Comparison of ENCODE assay signal across 9 cellular contexts in the genomic region with DNA sequence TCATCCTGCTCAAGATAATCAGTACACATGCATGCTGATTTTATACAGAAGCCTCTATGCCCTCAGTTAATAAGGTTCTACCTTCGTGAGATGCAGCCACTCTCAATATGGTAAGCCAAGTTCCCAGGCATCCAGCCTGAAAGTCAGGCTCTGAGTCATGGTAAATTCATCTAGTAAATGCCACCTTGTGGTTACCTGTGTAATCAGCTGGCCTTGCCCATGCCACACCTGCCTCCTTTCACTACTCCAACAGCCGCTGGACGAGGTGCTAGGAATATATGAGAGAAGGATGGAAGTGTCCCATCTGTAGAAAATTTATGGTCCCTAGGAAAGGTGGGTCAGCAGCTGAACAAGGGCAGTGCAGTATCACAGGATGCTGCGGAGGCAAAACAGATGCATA.
DNase-seq lines count a peak whose midpoint lies in the region; ATAC-seq and TF ChIP-seq lines count a peak whose summit lies in the region.
"Had no signal": no experiment of that assay in that cellular context is flagged by ENCODE, and none has a peak within 500 bp of the region (broad histone marks: within the 10 kb centered on the region; RNA-seq: fewer than 3 reads in every experiment).

No MANE protein-coding gene starts in this region.

- no peaks in the 10 kb centered on the region for H3K4me1 ChIP-seq in CD8-positive, alpha-beta memory T cell (ENCODE audit: insufficient read depth, low read length)

- peaks cover 9 to 18% (median 10%) of the 10 kb centered on the region in 3 donors for H3K36me3 Mint-ChIP-seq in CD8-positive, alpha-beta memory T cell

- H3K4me3 Mint-ChIP-seq in CD8-positive, alpha-beta memory T cell, result no peak overlapping the region

- no peak for ATAC-seq in HG03159 (IDR thresholded peaks at IDR 0.05; ENCODE audit: unreplicated experiment)
- no peak for ATAC-seq in GM19452 (IDR thresholded peaks at IDR 0.05; ENCODE audit: unreplicated experiment)
- ATAC-seq in HG02623 (IDR thresholded peaks at IDR 0.05; ENCODE audit: unreplicated experiment), result no peak

- no peaks in the 10 kb centered on the region for H3K27me3 ChIP-seq in kidney epithelial cell (ENCODE audit: control insufficient read depth, insufficient read depth, low read length)
- no peaks in the 10 kb centered on the region for H3K27me3 ChIP-seq in CD8-positive, alpha-beta memory T cell (ENCODE audit: insufficient read depth, low read length, poor library complexity, severe bottlenecking)

- DNase-seq in A172 (ENCODE audit: low spot score) (peak; percentile 57), HK-2 (ENCODE audit: unreplicated experiment) (peak; percentile 24), SW480 (ENCODE audit: low spot score) (peak; percentile 99), kidney epithelial cell (ENCODE audit: low read depth) (peak; percentile 53)
- no peak for DNase-seq in CD8-positive, alpha-beta memory T cell
- DNase-seq: activated T-cell treated with anti-CD3 and anti-CD28 coated beads, Interleukin-2, amount 50 U/mL, for 1 hour had no signal

- no peaks in the 10 kb centered on the region for H3K9me3 Mint-ChIP-seq in CD8-positive, alpha-beta memory T cell

- POLR2A ChIA-PET in CD8-positive, alpha-beta memory T cell (lab: Charles Lee), result no interaction called here

- no peak overlapping the region for H3K4me3 ChIP-seq in kidney epithelial cell (ENCODE audit: low read depth, low read length)
- H3K4me3 ChIP-seq in CD8-positive, alpha-beta memory T cell (ENCODE audit: low read length), result no peak overlapping the region

- no peaks in the 10 kb centered on the region for H3K4me1 Mint-ChIP-seq in CD8-positive, alpha-beta memory T cell

- H3K27me3 Mint-ChIP-seq in CD8-positive, alpha-beta memory T cell, result no peaks in the 10 kb centered on the region

- CTCF ChIA-PET in CD8-positive, alpha-beta memory T cell (lab: Charles Lee), result no interaction called here

- no peaks in the 10 kb centered on the region for H3K36me3 ChIP-seq in kidney epithelial cell (ENCODE audit: control insufficient read depth, insufficient read depth, low read length)
- peaks cover 12% of the 10 kb centered on the region for H3K36me3 ChIP-seq in CD8-positive, alpha-beta memory T cell (ENCODE audit: insufficient read depth, low read length)

- no peak overlapping the region for H3K27ac Mint-ChIP-seq in CD8-positive, alpha-beta memory T cell

- no peaks in the 10 kb centered on the region for H3K9me3 ChIP-seq in CD8-positive, alpha-beta memory T cell (ENCODE audit: low read length)

- TF ChIP-seq CTCF in kidney epithelial cell (IDR thresholded peaks at IDR 0.05; ENCODE audit: insufficient read depth, low read length, poor library complexity, severe bottlenecking), result peak; percentile 33

- no peak overlapping the region for H3K27ac ChIP-seq in CD8-positive, alpha-beta memory T cell (ENCODE audit: low read depth, low read length)

Comparison
In these comparisons a context has a peak if more than half of its experiments do, and no peak if none do; other contexts are left out.
1. DNase-seq: peak in A172 (single experiment), HK-2 (single experiment), SW480 (single experiment) and kidney epithelial cell (single experiment); none in CD8-positive, alpha-beta memory T cell (0 of 5).